Comparison of ENCODE assay signal across 15 cellular contexts in genomic region chr4:183447646-183448045, GRCh38. TPM values are rescaled to one million over a fixed set of nuclear protein-coding genes. Genes with fewer than 3 reads are reported as not detected.
A peak's percentile ranks its signal among the peaks of the same experiment; 100 is the strongest.
DNase-seq lines count a peak whose midpoint lies in the region; ATAC-seq, FAIRE-seq and TF ChIP-seq lines count a peak whose summit lies in the region.
"Had no signal": no experiment of that assay in that cellular context is flagged by ENCODE, and none has a peak within 500 bp of the region (broad histone marks: within the 10 kb centered on the region; RNA-seq: fewer than 3 reads in every experiment).

No MANE protein-coding gene starts in this region.

- H3K27ac ChIP-seq in CD4-positive, alpha-beta T cell (ENCODE audit: low read depth, low read length): no peak overlapping the region
- no peak overlapping the region for H3K27ac ChIP-seq in sigmoid colon
- H3K27ac ChIP-seq: PC-9 had no signal

- no peak for TF ChIP-seq POLR2A in sigmoid colon (IDR thresholded peaks at IDR 0.05)
- no peak for TF ChIP-seq POLR2A in GM18505 (IDR thresholded peaks at IDR 0.05; ENCODE audit: borderline replicate concordance, extremely low read depth, insufficient read depth, insufficient read length)

- peaks cover 0 to 52% (median 37%) of the 10 kb centered on the region in 4 donors for H3K4me1 ChIP-seq in sigmoid colon

- POLR2A ChIA-PET in CD4-positive, alpha-beta T cell (lab: Charles Lee): interaction anchor here (1.0 to 5.5 kb wide), 2 partner anchors 17 to 57 kb away, joined by 3 to 107 read pairs; partner anchors contain the start of gene ING2

- peak; percentile 3 for FAIRE-seq in G401.6 (lab: Jason Lieb, UNC)
- FAIRE-seq: TTC549 had no signal

- H3K36me3 ChIP-seq in sigmoid colon: peaks cover 14 to 67% (median 20%) of the 10 kb centered on the region in 4 donors

- no peak for ATAC-seq in CD4-positive, alpha-beta T cell (ENCODE audit: poor library complexity)
- no peak for ATAC-seq in GM18505 (IDR thresholded peaks at IDR 0.05; ENCODE audit: unreplicated experiment)

- TF ChIP-seq CTCF in CD4-positive, alpha-beta T cell (IDR thresholded peaks at IDR 0.05): no peak
- TF ChIP-seq CTCF in mesothelial cell of epicardium (IDR thresholded peaks at IDR 0.05; ENCODE audit: unreplicated experiment) (no peak), sigmoid colon (IDR thresholded peaks at IDR 0.05) (no peak)

- H3K4me1 Mint-ChIP-seq in CD4-positive, alpha-beta T cell (ENCODE audit: low read depth): peaks cover 55% of the 10 kb centered on the region
- peaks cover 45% of the 10 kb centered on the region for H3K4me1 Mint-ChIP-seq in activated T-helper 1 cell treated with anti-CD3 and anti-CD28 coated beads, Interleukin-12 subunit alpha, Interleukin-12 subunit beta, Interleukin-2, Interleukin-4 antibody, amounts not matched to agents 30 ng/mL and 10 ng/mL and 1 ng/mL, durations not matched to agents 14 hours and 24 hours and 36 hours (ENCODE audit: low read depth)
- H3K4me1 Mint-ChIP-seq in mesothelial cell of epicardium: peaks cover 44% of the 10 kb centered on the region

- intact Hi-C loops in CD4-positive, alpha-beta T cell (cut with DNase I, micrococcal nuclease): loop anchor here in 1 of 2 experiments (2.0 to 10.0 kb wide), 4 partner anchors 25 to 1757 kb away; partner anchors contain the start of genes CFAP97, IRF2 and SNX25
- intact Hi-C loops in activated T-helper 1 cell treated with anti-CD3 and anti-CD28 coated beads, Interleukin-12 subunit alpha, Interleukin-12 subunit beta, Interleukin-2, Interleukin-4 antibody, amounts not matched to agents 30 ng/mL and 10 ng/mL and 1 ng/mL, durations not matched to agents 14 hours and 24 hours and 36 hours (cut with micrococcal nuclease): no loop called here
- intact Hi-C loops in sigmoid colon (cut with DNase I): no loop called here

- H3K9me3 ChIP-seq in CD4-positive, alpha-beta T cell (ENCODE audit: control insufficient read depth, low read length): no peaks in the 10 kb centered on the region
- H3K9me3 ChIP-seq in sigmoid colon: no peaks in the 10 kb centered on the region
- H3K9me3 ChIP-seq: MG63 had no signal

- H3K4me3 Mint-ChIP-seq in CD4-positive, alpha-beta T cell: peak overlapping the region; percentile 86
- H3K4me3 Mint-ChIP-seq in activated T-helper 1 cell treated with anti-CD3 and anti-CD28 coated beads, Interleukin-12 subunit alpha, Interleukin-12 subunit beta, Interleukin-2, Interleukin-4 antibody, amounts not matched to agents 30 ng/mL and 10 ng/mL and 1 ng/mL, durations not matched to agents 14 hours and 24 hours and 36 hours: peak overlapping the region; percentile 99
- H3K4me3 Mint-ChIP-seq in mesothelial cell of epicardium: peak overlapping the region; percentile 13
- H3K4me3 Mint-ChIP-seq: CD14-positive monocyte had no signal

- no peak for TF ChIP-seq EP300 in sigmoid colon (IDR thresholded peaks at IDR 0.05)

- H3K4me3 ChIP-seq in sigmoid colon: no peak overlapping the region
- H3K4me3 ChIP-seq: MG63, PC-9 had no signal

- H3K27me3 ChIP-seq in CD4-positive, alpha-beta T cell (ENCODE audit: control insufficient read depth, insufficient read depth, low read length): no peaks in the 10 kb centered on the region
- H3K27me3 ChIP-seq in sigmoid colon: no peaks in the 10 kb centered on the region
- H3K27me3 ChIP-seq: MG63 had no signal

- no peaks in the 10 kb centered on the region for H3K27me3 Mint-ChIP-seq in CD4-positive, alpha-beta T cell
- H3K27me3 Mint-ChIP-seq in activated T-helper 1 cell treated with anti-CD3 and anti-CD28 coated beads, Interleukin-12 subunit alpha, Interleukin-12 subunit beta, Interleukin-2, Interleukin-4 antibody, amounts not matched to agents 30 ng/mL and 10 ng/mL and 1 ng/mL, durations not matched to agents 14 hours and 24 hours and 36 hours (ENCODE audit: insufficient read depth): peaks cover 2% of the 10 kb centered on the region
- H3K27me3 Mint-ChIP-seq in mesothelial cell of epicardium (ENCODE audit: low read depth): no peaks in the 10 kb centered on the region

- WGBS in sigmoid colon, 2 donors: 79 to 90% methylated on average over 5 of the region's 5 CpGs

- H3K27ac Mint-ChIP-seq in CD4-positive, alpha-beta T cell: peak overlapping the region; percentile 96
- H3K27ac Mint-ChIP-seq in activated T-helper 1 cell treated with anti-CD3 and anti-CD28 coated beads, Interleukin-12 subunit alpha, Interleukin-12 subunit beta, Interleukin-2, Interleukin-4 antibody, amounts not matched to agents 30 ng/mL and 10 ng/mL and 1 ng/mL, durations not matched to agents 14 hours and 24 hours and 36 hours: no peak overlapping the region
- H3K27ac Mint-ChIP-seq in mesothelial cell of epicardium: peak overlapping the region; percentile 61

- no peak for DNase-seq in CD4-positive, alpha-beta T cell
- DNase-seq in activated T-helper 1 cell treated with anti-CD3 and anti-CD28 coated beads, Interleukin-12 subunit alpha, Interleukin-12 subunit beta, Interleukin-2, Interleukin-4 antibody, amounts not matched to agents 30 ng/mL and 10 ng/mL and 1 ng/mL, durations not matched to agents 14 hours and 24 hours and 36 hours (ENCODE audit: low spot score): no peak
- DNase-seq in mesothelial cell of epicardium (ENCODE audit: low spot score in 2 of 2, unreplicated experiment in 2 of 2) (no peak), sigmoid colon (no peak), medulla oblongata (ENCODE audit: extremely low spot score) (no peak)
- DNase-seq: GOT3; MG63; NCI-H1930; NCI-H524; PC-9; stimulated activated CD4-positive, alpha-beta T cell treated with anti-CD3 and anti-CD28 coated beads, Interleukin-2, amount 100 ng/mL, for 48 hours had no signal

- CTCF ChIA-PET in CD4-positive, alpha-beta T cell (lab: Charles Lee): no interaction called here

- no peaks in the 10 kb centered on the region for H3K9me3 Mint-ChIP-seq in CD4-positive, alpha-beta T cell
- no peaks in the 10 kb centered on the region for H3K9me3 Mint-ChIP-seq in activated T-helper 1 cell treated with anti-CD3 and anti-CD28 coated beads, Interleukin-12 subunit alpha, Interleukin-12 subunit beta, Interleukin-2, Interleukin-4 antibody, amounts not matched to agents 30 ng/mL and 10 ng/mL and 1 ng/mL, durations not matched to agents 14 hours and 24 hours and 36 hours
- no peaks in the 10 kb centered on the region for H3K9me3 Mint-ChIP-seq in mesothelial cell of epicardium
- H3K9me3 Mint-ChIP-seq: CD14-positive monocyte had no signal

- H3K36me3 Mint-ChIP-seq in CD4-positive, alpha-beta T cell (ENCODE audit: low read depth): peaks cover 77% of the 10 kb centered on the region
- H3K36me3 Mint-ChIP-seq in activated T-helper 1 cell treated with anti-CD3 and anti-CD28 coated beads, Interleukin-12 subunit alpha, Interleukin-12 subunit beta, Interleukin-2, Interleukin-4 antibody, amounts not matched to agents 30 ng/mL and 10 ng/mL and 1 ng/mL, durations not matched to agents 14 hours and 24 hours and 36 hours (ENCODE audit: low read depth): peaks cover 44% of the 10 kb centered on the region
- peaks cover 34% of the 10 kb centered on the region for H3K36me3 Mint-ChIP-seq in mesothelial cell of epicardium

RNA-seq across cellular contexts. Expression of gene CDKN2AIP, which starts 3.2 kb away (rescaled TPM):
- 10 to 100 TPM; 55.7 to 56.9 TPM for total RNA-seq in CD4-positive, alpha-beta T cell
- 23.9 and 24.1 TPM in 2 replicates for total RNA-seq in activated T-helper 1 cell treated with anti-CD3 and anti-CD28 coated beads, Interleukin-12 subunit alpha, Interleukin-12 subunit beta, Interleukin-2, Interleukin-4 antibody, amounts not matched to agents 30 ng/mL and 10 ng/mL and 1 ng/mL, durations not matched to agents 14 hours and 24 hours and 36 hours
- total RNA-seq in mesothelial cell of epicardium: 41.8 to 42.8 TPM (median 42.3 TPM) in 3 replicates
- 10 to 100 TPM; 17.7 to 35.0 (median 27.4) TPM for total RNA-seq in sigmoid colon
- polyA plus RNA-seq in sigmoid colon: 10 to 100 TPM; 12.9 to 14.8 (median 13.2) TPM

RNA-seq across cellular contexts. Expression of gene ING2, which starts 57.2 kb away (rescaled TPM):
- 10 to 100 TPM; 12.5 to 12.8 TPM for total RNA-seq in CD4-positive, alpha-beta T cell
- 11.6 and 12.2 TPM in 2 replicates for total RNA-seq in activated T-helper 1 cell treated with anti-CD3 and anti-CD28 coated beads, Interleukin-12 subunit alpha, Interleukin-12 subunit beta, Interleukin-2, Interleukin-4 antibody, amounts not matched to agents 30 ng/mL and 10 ng/mL and 1 ng/mL, durations not matched to agents 14 hours and 24 hours and 36 hours
- total RNA-seq in mesothelial cell of epicardium (10.1 to 11.4 TPM (median 11.3 TPM) in 3 replicates), sigmoid colon (10 to 100 TPM in 1 of 4 donors, 1 to 10 TPM in 3; 8.6 to 13.3 (median 9.3) TPM)
- polyA plus RNA-seq in sigmoid colon: 10 to 100 TPM; 11.1 to 29.8 (median 27.6) TPM

Comparison
In these comparisons a context has a peak if more than half of its experiments do, and no peak if none do; other contexts are left out.
1. H3K4me3 Mint-ChIP-seq: peak in every context shown above with its lines; median percentile 99 in activated T-helper 1 cell treated with anti-CD3 and anti-CD28 coated beads, Interleukin-12 subunit alpha, Interleukin-12 subunit beta, Interleukin-2, Interleukin-4 antibody, amounts not matched to agents 30 ng/mL and 10 ng/mL and 1 ng/mL, durations not matched to agents 14 hours and 24 hours and 36 hours; 86 in CD4-positive, alpha-beta T cell; 13 in mesothelial cell of epicardium.